12 cellular contexts compared by ENCODE assay signal in the genomic region with DNA sequence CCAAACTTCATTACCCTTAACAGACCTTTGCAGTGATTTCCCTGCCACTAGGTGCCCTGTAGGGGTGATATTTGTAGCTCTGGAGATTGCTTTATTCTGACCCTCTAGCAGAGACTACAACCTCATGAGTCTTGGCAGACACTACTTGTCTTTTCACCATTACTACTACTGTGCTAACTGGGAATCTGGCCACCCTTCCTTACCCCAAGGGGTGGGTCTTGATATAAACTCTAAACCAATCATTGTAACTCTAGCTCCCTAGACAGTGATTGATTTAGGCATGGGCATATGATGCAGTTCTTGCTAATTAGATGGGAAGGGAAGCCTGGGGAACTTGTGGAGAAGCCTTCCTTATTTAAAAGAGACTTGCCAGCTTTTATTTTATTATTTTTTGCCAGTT. TPM values are rescaled to one million over a fixed set of nuclear protein-coding genes. Genes with fewer than 3 reads are reported as not detected.
DNase-seq lines count a peak whose midpoint lies in the region; ATAC-seq and TF ChIP-seq lines count a peak whose summit lies in the region.
"Had no signal": no experiment of that assay in that cellular context is flagged by ENCODE, and none has a peak within 500 bp of the region (broad histone marks: within the 10 kb centered on the region; RNA-seq: fewer than 3 reads in every experiment).

No MANE protein-coding gene starts in this region.

- no peaks in the 10 kb centered on the region for H3K9me2 ChIP-seq in GM23248 (ENCODE audit: insufficient read depth)

- H3K4me3 ChIP-seq in CD4-positive, CD25-positive, alpha-beta regulatory T cell (ENCODE audit: low read depth, low read length): peak overlapping the region; percentile 54
- no peak overlapping the region for H3K4me3 ChIP-seq in GM23248
- no peak overlapping the region for H3K4me3 ChIP-seq in stomach

- no peak for TF ChIP-seq POLR2A in stomach (IDR thresholded peaks at IDR 0.05)

- no peaks in the 10 kb centered on the region for H3K27me3 ChIP-seq in CD4-positive, CD25-positive, alpha-beta regulatory T cell (ENCODE audit: control insufficient read depth, insufficient read depth, low read length)
- no peaks in the 10 kb centered on the region for H3K27me3 ChIP-seq in GM23248 (replicated peaks; ENCODE audit: insufficient read depth)
- H3K27me3 ChIP-seq in stomach: no peaks in the 10 kb centered on the region

- peaks cover 89% of the 10 kb centered on the region for H3K79me2 ChIP-seq in GM23248 (ENCODE audit: insufficient read depth)

- H3K36me3 Mint-ChIP-seq in CD4-positive, CD25-positive, alpha-beta regulatory T cell: peaks cover 7% of the 10 kb centered on the region
- peaks cover 10% of the 10 kb centered on the region for H3K36me3 Mint-ChIP-seq in activated naive CD8-positive, alpha-beta T cell treated with anti-CD3 and anti-CD28 coated beads, Interleukin-2, amount 10 ng/mL, durations not matched to agents 7 days and 5 days

- no peaks in the 10 kb centered on the region for H3K36me3 ChIP-seq in CD4-positive, CD25-positive, alpha-beta regulatory T cell (ENCODE audit: control insufficient read depth, insufficient read depth, low read length)
- no peaks in the 10 kb centered on the region for H3K36me3 ChIP-seq in GM23248 (ENCODE audit: low read depth)
- peaks cover 0 to 4% (median 2%) of the 10 kb centered on the region in 4 donors for H3K36me3 ChIP-seq in stomach

- no peak for TF ChIP-seq CTCF in stomach (IDR thresholded peaks at IDR 0.05)

- POLR2A ChIA-PET in activated naive CD8-positive, alpha-beta T cell treated with anti-CD3 and anti-CD28 coated beads, Interleukin-2, amount 10 ng/mL, durations not matched to agents 7 days and 5 days (lab: Charles Lee): interaction anchor here (0.8 to 0.9 kb wide), 2 partner anchors 45 to 68 kb away, joined by 3 to 4 read pairs; a partner anchor contains a TSS

- intact Hi-C loops in stomach (cut with DNase I; ENCODE audit: low total_unique reads): no loop called here

- H3K9me3 Mint-ChIP-seq in CD4-positive, CD25-positive, alpha-beta regulatory T cell: no peaks in the 10 kb centered on the region
- H3K9me3 Mint-ChIP-seq in activated naive CD8-positive, alpha-beta T cell treated with anti-CD3 and anti-CD28 coated beads, Interleukin-2, amount 10 ng/mL, durations not matched to agents 7 days and 5 days: no peaks in the 10 kb centered on the region
- H3K9me3 Mint-ChIP-seq: activated CD4-positive, alpha-beta memory T cell treated with anti-CD3 and anti-CD28 coated beads, Interleukin-2, amount 10 ng/mL, durations not matched to agents 7 days and 5 days had no signal

- in situ Hi-C loops in GM23248 (cut with MboI): no loop called here

- no peak overlapping the region for H2AFZ ChIP-seq in GM23248

- peak overlapping the region; percentile 3 to 71 (median 71) for H3K27ac Mint-ChIP-seq in CD4-positive, CD25-positive, alpha-beta regulatory T cell
- peak overlapping the region; percentile 8 for H3K27ac Mint-ChIP-seq in activated naive CD8-positive, alpha-beta T cell treated with anti-CD3 and anti-CD28 coated beads, Interleukin-2, amount 10 ng/mL, durations not matched to agents 7 days and 5 days
- H3K27ac Mint-ChIP-seq: activated CD4-positive, alpha-beta memory T cell treated with anti-CD3 and anti-CD28 coated beads, Interleukin-2, amount 10 ng/mL, durations not matched to agents 7 days and 5 days had no signal

- TF ChIP-seq EP300 in stomach (IDR thresholded peaks at IDR 0.05): no peak

- no peak for ATAC-seq in CD4-positive, CD25-positive, alpha-beta regulatory T cell (ENCODE audit: low read depth in 2 of 2)
- ATAC-seq in activated naive CD8-positive, alpha-beta T cell treated with anti-CD3 and anti-CD28 coated beads, Interleukin-2, amount 10 ng/mL, durations not matched to agents 7 days and 5 days (ENCODE audit: low read depth): no peak
- ATAC-seq in GM21619 (IDR thresholded peaks at IDR 0.05; ENCODE audit: unreplicated experiment) (no peak), GM19035 (IDR thresholded peaks at IDR 0.05; ENCODE audit: unreplicated experiment) (no peak)

- no peaks in the 10 kb centered on the region for H3K9me3 ChIP-seq in CD4-positive, CD25-positive, alpha-beta regulatory T cell (ENCODE audit: control insufficient read depth in 2 of 2, low read length in 2 of 2)
- H3K9me3 ChIP-seq in GM23248 (ENCODE audit: low read depth) (no peaks in the 10 kb centered on the region), stomach (no peaks in the 10 kb centered on the region)

- peaks cover 60% of the 10 kb centered on the region for H3K4me1 ChIP-seq in CD4-positive, CD25-positive, alpha-beta regulatory T cell (ENCODE audit: control insufficient read depth, insufficient read depth, low read length, poor library complexity, severe bottlenecking)
- H3K4me1 ChIP-seq in GM23248 (ENCODE audit: insufficient read depth) (peaks cover 24% of the 10 kb centered on the region), stomach (peaks cover 47 to 80% (median 68%) of the 10 kb centered on the region in 4 donors)

- H3K27me3 Mint-ChIP-seq in CD4-positive, CD25-positive, alpha-beta regulatory T cell: no peaks in the 10 kb centered on the region
- H3K27me3 Mint-ChIP-seq in activated naive CD8-positive, alpha-beta T cell treated with anti-CD3 and anti-CD28 coated beads, Interleukin-2, amount 10 ng/mL, durations not matched to agents 7 days and 5 days: no peaks in the 10 kb centered on the region
- H3K27me3 Mint-ChIP-seq: activated CD4-positive, alpha-beta memory T cell treated with anti-CD3 and anti-CD28 coated beads, Interleukin-2, amount 10 ng/mL, durations not matched to agents 7 days and 5 days had no signal

- peaks cover 16% of the 10 kb centered on the region for H3F3A ChIP-seq in GM23248 (ENCODE audit: insufficient read depth)

- no peak overlapping the region for H3K4me2 ChIP-seq in GM23248 (ENCODE audit: unreplicated experiment)

- no peak overlapping the region for H3K27ac ChIP-seq in CD4-positive, CD25-positive, alpha-beta regulatory T cell (ENCODE audit: insufficient read depth, low read length, poor library complexity, severe bottlenecking)
- H3K27ac ChIP-seq in GM23248 (no peak overlapping the region), stomach (no peak overlapping the region)

- no peak overlapping the region for H3K9ac ChIP-seq in GM23248

- H3K4me1 Mint-ChIP-seq in CD4-positive, CD25-positive, alpha-beta regulatory T cell: peaks cover 27 to 87% (median 53%) of the 10 kb centered on the region in 4 donors
- H3K4me1 Mint-ChIP-seq in activated naive CD8-positive, alpha-beta T cell treated with anti-CD3 and anti-CD28 coated beads, Interleukin-2, amount 10 ng/mL, durations not matched to agents 7 days and 5 days: peaks cover 41% of the 10 kb centered on the region

- H4K20me1 ChIP-seq in GM23248 (ENCODE audit: insufficient read depth): 0 out of 2 replicates have a peak, but pooled peaks cover 5% of the 10 kb centered on the region

- DNase-seq in CD4-positive, CD25-positive, alpha-beta regulatory T cell: no peak
- DNase-seq in GM23248 (peak; percentile 28), medulla oblongata (ENCODE audit: extremely low spot score) (peak; percentile 32), stomach (no peak)
- no peak for DNase-seq in activated naive CD8-positive, alpha-beta T cell treated with anti-CD3 and anti-CD28 coated beads, Interleukin-2, amount 10 ng/mL, durations not matched to agents 7 days and 5 days
- DNase-seq: activated CD4-positive, alpha-beta memory T cell treated with anti-CD3 and anti-CD28 coated beads, Interleukin-2, amount 10 ng/mL, durations not matched to agents 7 days and 5 days; aorta; NCI-H1417; NCI-H524; SW 1271 had no signal

- peak overlapping the region; percentile 52 to 100 (median 93) for H3K4me3 Mint-ChIP-seq in CD4-positive, CD25-positive, alpha-beta regulatory T cell
- no peak overlapping the region for H3K4me3 Mint-ChIP-seq in activated naive CD8-positive, alpha-beta T cell treated with anti-CD3 and anti-CD28 coated beads, Interleukin-2, amount 10 ng/mL, durations not matched to agents 7 days and 5 days
- H3K4me3 Mint-ChIP-seq: activated CD4-positive, alpha-beta memory T cell treated with anti-CD3 and anti-CD28 coated beads, Interleukin-2, amount 10 ng/mL, durations not matched to agents 7 days and 5 days had no signal

RNA-seq across cellular contexts. Expression of a gene that starts 3.9 kb away (rescaled TPM):
- total RNA-seq in CD4-positive, CD25-positive, alpha-beta regulatory T cell: 56.1 TPM
- polyA plus RNA-seq in CD4-positive, CD25-positive, alpha-beta regulatory T cell: 10 to 100 TPM; 22.7 to 29.3 (median 26.4) TPM
- total RNA-seq in GM23248 (2014; rRNA removed; shearing (Covaris generic)): 52.9 and 56.0 TPM in 2 replicates
- polyA plus RNA-seq in GM23248 (2016; fragmentation: Nextera tagmentation; extraction: Ambion mirVana) (38.3 and 39.9 TPM in 2 replicates), stomach (10 to 100 TPM in 1 of 3 donors, 1 to 10 TPM in 2; 7.6 to 11.3 (median 8.5) TPM)
- total RNA-seq in activated naive CD8-positive, alpha-beta T cell treated with anti-CD3 and anti-CD28 coated beads, Interleukin-2, amount 10 ng/mL, durations not matched to agents 7 days and 5 days: 10 to 100 TPM; 63.8 to 69.8 TPM
- total RNA-seq in stomach: 10 to 100 TPM; 14.6 to 38.0 (median 32.6) TPM

RNA-seq across cellular contexts. Expression of a gene that starts 39.0 kb away (rescaled TPM):
- total RNA-seq in CD4-positive, CD25-positive, alpha-beta regulatory T cell: 13.1 TPM
- polyA plus RNA-seq in CD4-positive, CD25-positive, alpha-beta regulatory T cell: 1 to 10 TPM; 2.3 to 3.6 (median 2.6) TPM
- 5.7 and 6.8 TPM in 2 replicates for total RNA-seq in GM23248 (2014; rRNA removed; shearing (Covaris generic))
- polyA plus RNA-seq in GM23248 (2016; fragmentation: Nextera tagmentation; extraction: Ambion mirVana): 21.4 and 24.1 TPM in 2 replicates
- 10 to 100 TPM; 27.1 to 28.4 TPM for total RNA-seq in activated naive CD8-positive, alpha-beta T cell treated with anti-CD3 and anti-CD28 coated beads, Interleukin-2, amount 10 ng/mL, durations not matched to agents 7 days and 5 days
- total RNA-seq in stomach: 1 to 10 TPM in 4 of 5 donors, not detected in 1; 2.2 to 6.2 (median 3.4) TPM
- polyA plus RNA-seq in stomach: 1 to 10 TPM; 4.7 to 9.7 (median 6.4) TPM

Comparison
In these comparisons a context has a peak if more than half of its experiments do, and no peak if none do; other contexts are left out.
1. DNase-seq: peak in GM23248 (single experiment) and medulla oblongata (single experiment); none in CD4-positive, CD25-positive, alpha-beta regulatory T cell (0 of 3), activated naive CD8-positive, alpha-beta T cell treated with anti-CD3 and anti-CD28 coated beads, Interleukin-2, amount 10 ng/mL, durations not matched to agents 7 days and 5 days (single experiment) and stomach (single experiment).